ENCODE assay signal across 9 cellular contexts in the genomic region with DNA sequence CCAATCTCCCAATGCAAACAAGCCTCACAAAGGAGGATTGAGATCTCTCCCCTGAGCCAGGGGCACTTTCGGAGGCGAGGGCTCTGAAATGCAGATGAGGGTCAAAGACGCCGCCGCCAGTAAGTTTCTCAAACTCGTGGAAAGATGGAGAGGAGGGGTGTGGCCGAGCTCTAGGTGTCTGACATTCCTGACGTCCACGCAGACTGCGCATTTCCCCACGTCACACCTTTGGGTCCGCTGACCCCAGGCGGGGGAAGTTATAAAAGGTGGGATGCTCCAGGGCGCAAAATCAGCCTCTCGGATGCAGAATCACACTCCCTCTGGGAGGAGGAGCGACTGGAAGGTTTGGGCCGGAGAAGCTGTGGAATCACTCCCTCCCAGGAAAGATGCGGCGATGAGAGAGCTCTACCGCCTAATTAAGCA. TPM values are rescaled to one million over a fixed set of nuclear protein-coding genes. Genes with fewer than 3 reads are reported as not detected.
A peak's percentile ranks its signal among the peaks of the same experiment; 100 is the strongest.
DNase-seq lines count a peak whose midpoint lies in the region; ATAC-seq and TF ChIP-seq lines count a peak whose summit lies in the region.
"Had no signal": no experiment of that assay in that cellular context is flagged by ENCODE, and none has a peak within 500 bp of the region (broad histone marks: within the 10 kb centered on the region; RNA-seq: fewer than 3 reads in every experiment).

No MANE protein-coding gene starts in this region.

- H3K27me3 ChIP-seq in MM.1S (replicated peaks; ENCODE audit: insufficient read depth, low read length) (peaks cover 76% of the 10 kb centered on the region), dorsolateral prefrontal cortex (peaks cover 14 to 100% (median 70%) of the 10 kb centered on the region in 45 donors), neuronal stem cell (ENCODE audit: control insufficient read depth in 3 of 3, insufficient read depth in 3 of 3, low read depth in 1 of 3, low read length in 3 of 3) (peaks cover 0 to 2% (median 0%) of the 10 kb centered on the region in 3 experiments)

- no peaks in the 10 kb centered on the region for H4K20me1 ChIP-seq in MM.1S (ENCODE audit: insufficient read depth, low read length)

- no peak overlapping the region for H3K4ac ChIP-seq in neuronal stem cell (ENCODE audit: low read length)

- peak overlapping the region in 1 of 2 donors; percentile 88 for H3K4me3 Mint-ChIP-seq in CD14-positive monocyte

- H2AFZ ChIP-seq in MM.1S (ENCODE audit: low read length) (peak overlapping the region; percentile 48; the same call in 1 of the 2 replicates), neuronal stem cell (ENCODE audit: low read length) (peak overlapping the region; percentile 89)

- H3K27ac Mint-ChIP-seq in CD14-positive monocyte, result no peak overlapping the region

- H3K79me2 ChIP-seq in MM.1S (ENCODE audit: low read length), result no peaks in the 10 kb centered on the region

- H3K27me3 Mint-ChIP-seq in CD14-positive monocyte (ENCODE audit: low read depth in 3 of 3), result peaks cover 93 to 96% (median 96%) of the 10 kb centered on the region in 3 donors

- H3K36me3 ChIP-seq in MM.1S (replicated peaks; ENCODE audit: insufficient read depth, low read length), result no peaks in the 10 kb centered on the region
- peaks cover 28 to 34% of the 10 kb centered on the region in 2 donors for H3K36me3 ChIP-seq in neuronal stem cell (replicated peaks in 1 of 2; ENCODE audit: control insufficient read depth in 2 of 2, insufficient read depth in 2 of 2, low read length in 2 of 2)

- DNase-seq in CD14-positive monocyte (ENCODE audit: low spot score) (peak; percentile 11), MM.1S (no peak), dorsolateral prefrontal cortex (peak in 1 of 10 donors; percentile 14), neuronal stem cell (ENCODE audit: low spot score) (peak; percentile 41), omental fat pad (ENCODE audit: low spot score) (no peak)

- no peak overlapping the region for H3K14ac ChIP-seq in neuronal stem cell (ENCODE audit: low read length)

- peaks cover 6% of the 10 kb centered on the region for H3K79me1 ChIP-seq in neuronal stem cell (ENCODE audit: low read depth, low read length)

- no CpG with 5 or more reads among the region's 20 CpGs for WGBS in neuronal stem cell (ENCODE audit: extremely low coverage in 2 of 2, insufficient read length in 2 of 2, insufficient replicate concordance in 1 of 2), 2 donors

- H3K4me2 ChIP-seq in MM.1S (ENCODE audit: low read depth, low read length) (peak overlapping the region; percentile 89), neuronal stem cell (ENCODE audit: insufficient read depth, low read length, poor library complexity, severe bottlenecking) (peak overlapping the region; percentile 75)

- no peaks in the 10 kb centered on the region for H3K9me2 ChIP-seq in MM.1S (replicated peaks; ENCODE audit: insufficient read depth, low read length)

- peaks cover 0 to 3% of the 10 kb centered on the region in 2 donors for H3K36me3 Mint-ChIP-seq in CD14-positive monocyte

- no peak overlapping the region for H4K91ac ChIP-seq in neuronal stem cell (ENCODE audit: low read depth, low read length, poor library complexity)

- no peak overlapping the region for H2BK15ac ChIP-seq in neuronal stem cell (ENCODE audit: low read length)

- H3K4me3 ChIP-seq in MM.1S (ENCODE audit: low read length) (peak overlapping the region; percentile 53), dorsolateral prefrontal cortex (peak overlapping the region; percentile 30 to 75 (median 54)), neuronal stem cell (ENCODE audit: low read length in 2 of 2) (peak overlapping the region; percentile 71 to 98)

- no peak overlapping the region for H3K27ac ChIP-seq in MM.1S (ENCODE audit: low read length)
- H3K27ac ChIP-seq in dorsolateral prefrontal cortex, result no peak overlapping the region
- H3K27ac ChIP-seq in neuronal stem cell (replicated peaks; ENCODE audit: low read length), result peak overlapping the region; percentile 81

- peaks cover 34% of the 10 kb centered on the region for H3K4me1 Mint-ChIP-seq in CD14-positive monocyte

- H3K4me1 ChIP-seq in MM.1S (ENCODE audit: low read length), result peaks cover 6% of the 10 kb centered on the region; the same call in 1 of the 2 replicates
- peaks cover 20 to 22% of the 10 kb centered on the region in 2 donors for H3K4me1 ChIP-seq in neuronal stem cell (ENCODE audit: control insufficient read depth in 2 of 2, insufficient read depth in 1 of 2, low read depth in 1 of 2, low read length in 2 of 2)

- intact Hi-C loops in CD14-positive monocyte (cut with micrococcal nuclease) (no loop called here), dorsolateral prefrontal cortex (cut with DNase I) (no loop called here)

- no peak overlapping the region for H2BK120ac ChIP-seq in neuronal stem cell (ENCODE audit: low read depth, low read length)

- H3K23ac ChIP-seq in neuronal stem cell (ENCODE audit: low read depth, low read length, poor library complexity), result no peak overlapping the region

- H3K18ac ChIP-seq in neuronal stem cell (ENCODE audit: low read length), result peak overlapping the region; percentile 50

- no peak overlapping the region for H4K8ac ChIP-seq in neuronal stem cell (ENCODE audit: low read depth, low read length)

- H3K9me3 Mint-ChIP-seq in CD14-positive monocyte, result peaks cover 0 to 18% (median 8%) of the 10 kb centered on the region in 7 donors

- no peaks in the 10 kb centered on the region for H3K9me3 ChIP-seq in MM.1S (replicated peaks; ENCODE audit: insufficient read depth, low read length)
- no peaks in the 10 kb centered on the region for H3K9me3 ChIP-seq in neuronal stem cell (replicated peaks in 1 of 2; ENCODE audit: control insufficient read depth in 2 of 2, insufficient read depth in 1 of 2, low read depth in 1 of 2, low read length in 2 of 2)

- H3F3A ChIP-seq in MM.1S (ENCODE audit: insufficient read depth, low read length), result no peaks in the 10 kb centered on the region

- H2BK12ac ChIP-seq in neuronal stem cell (ENCODE audit: low read length), result no peak overlapping the region

- H3K9ac ChIP-seq in MM.1S (ENCODE audit: low read length) (no peak overlapping the region), neuronal stem cell (ENCODE audit: low read depth, low read length, poor library complexity) (peak overlapping the region; percentile 60)

- H2AK5ac ChIP-seq in neuronal stem cell (ENCODE audit: low read depth, low read length), result no peak overlapping the region

- no peak for ATAC-seq in HG03025 (IDR thresholded peaks at IDR 0.05; ENCODE audit: low FRiP score, unreplicated experiment)
- ATAC-seq in activated CD4-positive, CD25-positive, alpha-beta regulatory T cell treated with anti-CD3 and anti-CD28 coated beads, Interleukin-2, amount 50 U/mL, for 24 hours, result no peak
- ATAC-seq in omental fat pad (ENCODE audit: low FRiP score), result no peak
- no peak for ATAC-seq in GM21526 (IDR thresholded peaks at IDR 0.05; ENCODE audit: low FRiP score, unreplicated experiment)

- H2BK5ac ChIP-seq in neuronal stem cell (ENCODE audit: low read length), result peak overlapping the region; percentile 15

- TF ChIP-seq CTCF in CD14-positive monocyte (IDR thresholded peaks at IDR 0.05), result no peak
- no peak for TF ChIP-seq CTCF in MM.1S (IDR thresholded peaks at IDR 0.05; ENCODE audit: low read length)
- no peak for TF ChIP-seq CTCF in dorsolateral prefrontal cortex (IDR thresholded peaks at IDR 0.05 in 54 of 56, conservative IDR thresholded peaks at IDR 0.05 in 2 of 56; ENCODE audit: low read depth in 1 of 56, partially characterized antibody in 56 of 56)
- no peak for TF ChIP-seq CTCF in omental fat pad (IDR thresholded peaks at IDR 0.05)

RNA-seq across cellular contexts. Expression of a gene that starts 2.1 kb away (rescaled TPM):
- polyA plus RNA-seq in CD14-positive monocyte, result not detected
- total RNA-seq in dorsolateral prefrontal cortex, result 1 to 10 TPM in 13 of 120 experiments, under 1 TPM in 73, not detected in 34; 0.10 to 1.8 (median 0.35) TPM
- polyA plus RNA-seq in neuronal stem cell (2013, experiment 1 of 2), result 481 TPM
- polyA plus RNA-seq in neuronal stem cell (2013, experiment 2 of 2), result 461 TPM
- total RNA-seq in omental fat pad, result under 1 TPM in 2 of 4 donors, not detected in 2; 0.12 to 0.56 TPM
- total RNA-seq: renal cortical epithelial cell had no signal

RNA-seq across cellular contexts. Expression of a gene that starts 38.8 kb away (rescaled TPM):
- 1 to 10 TPM; 8.7 to 9.7 TPM for polyA plus RNA-seq in CD14-positive monocyte
- total RNA-seq in dorsolateral prefrontal cortex, result 10 to 100 TPM; 21.4 to 75.3 (median 46.1) TPM
- polyA plus RNA-seq in neuronal stem cell (2013, experiment 1 of 2), result 71.6 TPM
- 70.1 TPM for polyA plus RNA-seq in neuronal stem cell (2013, experiment 2 of 2)
- 10 to 100 TPM; 27.3 to 87.5 (median 62.1) TPM for total RNA-seq in omental fat pad

Comparison
In these comparisons a context has a peak if more than half of its experiments do, and no peak if none do; other contexts are left out.
1. DNase-seq: peak in CD14-positive monocyte (single experiment) and neuronal stem cell (single experiment); none in MM.1S (single experiment) and omental fat pad (single experiment).
2. Peak in every context shown above with its lines, with median percentiles within 50 percentile points of each other: H3K4me3 ChIP-seq.